In the genomic region with DNA sequence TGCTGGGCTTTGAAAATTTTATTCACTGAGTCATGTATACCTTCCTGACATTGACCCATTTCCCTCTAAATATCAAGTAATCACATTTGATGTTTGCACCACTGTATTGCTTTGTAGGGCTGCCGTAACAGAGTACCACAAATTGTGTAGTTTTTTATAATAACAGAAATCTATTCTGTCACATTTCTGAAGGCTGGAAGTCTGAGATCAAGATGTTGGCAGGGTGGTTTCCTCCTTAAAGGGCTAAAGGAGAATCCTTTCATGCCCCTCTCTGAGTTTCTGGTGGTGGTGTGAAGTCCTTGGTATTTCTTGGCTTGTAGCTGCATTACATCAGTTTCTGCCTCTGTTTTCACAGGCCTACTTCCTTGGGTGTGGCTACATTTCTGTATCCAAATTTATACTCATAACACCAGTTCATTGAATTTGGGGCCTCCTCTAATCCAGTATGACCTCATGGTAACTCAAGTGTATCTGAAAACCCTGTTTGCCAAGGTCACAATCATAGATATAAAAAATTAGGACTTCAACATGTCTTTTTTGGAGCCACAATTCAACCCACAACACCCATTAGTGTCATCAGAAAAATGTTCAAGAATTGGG, we compare ENCODE assay signal across 14 cellular contexts. TPM values are rescaled to one million over a fixed set of nuclear protein-coding genes. Genes with fewer than 3 reads are reported as not detected.
A peak's percentile ranks its signal among the peaks of the same experiment; 100 is the strongest.
DNase-seq lines count a peak whose midpoint lies in the region; ATAC-seq and TF ChIP-seq lines count a peak whose summit lies in the region.
"Had no signal": no experiment of that assay in that cellular context is flagged by ENCODE, and none has a peak within 500 bp of the region (broad histone marks: within the 10 kb centered on the region; RNA-seq: fewer than 3 reads in every experiment).

No MANE protein-coding gene starts in this region.

- intact Hi-C loops in CD4-positive, alpha-beta T cell (cut with DNase I, micrococcal nuclease) = no loop called here
- intact Hi-C loops in right cardiac atrium (cut with DNase I) = no loop called here

- H4K20me1 ChIP-seq in Loucy (ENCODE audit: insufficient read depth, low read length, poor library complexity, severe bottlenecking) = no peaks in the 10 kb centered on the region

- peak; percentile 71 for ATAC-seq in CD4-positive, alpha-beta T cell (ENCODE audit: poor library complexity)
- ATAC-seq in right cardiac atrium (peak; percentile 90 to 96), GM21737 (IDR thresholded peaks at IDR 0.05; ENCODE audit: unreplicated experiment) (no peak)
- ATAC-seq: gastroesophageal sphincter, lower lobe of right lung, pancreas, PC-3 had no signal

- H3K36me3 ChIP-seq in Loucy (ENCODE audit: insufficient read depth, low read length) (no peaks in the 10 kb centered on the region), brain microvascular endothelial cell (replicated peaks) (no peaks in the 10 kb centered on the region)
- H3K36me3 ChIP-seq: gastroesophageal sphincter, lower lobe of right lung, pancreas had no signal

- no peaks in the 10 kb centered on the region for H3K9me3 ChIP-seq in CD4-positive, alpha-beta T cell (ENCODE audit: control insufficient read depth, low read length)
- no peaks in the 10 kb centered on the region for H3K9me3 ChIP-seq in Loucy (ENCODE audit: insufficient read depth, low read depth, low read length)
- H3K9me3 ChIP-seq in right cardiac atrium (ENCODE audit: control insufficient read depth, low read length) = no peaks in the 10 kb centered on the region
- H3K9me3 ChIP-seq: gastroesophageal sphincter, lower lobe of right lung, pancreas had no signal

- no peaks in the 10 kb centered on the region for H3F3A ChIP-seq in Loucy (ENCODE audit: low read depth)

- H3K4me2 ChIP-seq in Loucy (ENCODE audit: low read depth, low read length, poor library complexity, severe bottlenecking) = no peak overlapping the region

- POLR2A ChIA-PET in CD4-positive, alpha-beta T cell (lab: Charles Lee) = interaction anchor here (0.7 to 1.9 kb wide), 4 partner anchors 8 to 52 kb away, joined by 3 to 9 read pairs (median 5); no protein-coding TSS in a partner anchor

- H3K4me1 Mint-ChIP-seq in CD4-positive, alpha-beta T cell (ENCODE audit: low read depth) = peaks cover 27% of the 10 kb centered on the region

- no peak overlapping the region for H3K9ac ChIP-seq in Loucy (ENCODE audit: low read depth, low read length, poor library complexity, severe bottlenecking)

- H3K4me1 ChIP-seq in Loucy (ENCODE audit: insufficient read depth, low read length, poor library complexity, severe bottlenecking) (peaks cover 6% of the 10 kb centered on the region), right cardiac atrium (ENCODE audit: control insufficient read depth, insufficient read depth, low read length) (no peaks in the 10 kb centered on the region)
- H3K4me1 ChIP-seq: gastroesophageal sphincter, pancreas had no signal

- H3K27ac ChIP-seq in CD4-positive, alpha-beta T cell (ENCODE audit: low read depth, low read length) = no peak overlapping the region
- H3K27ac ChIP-seq in brain microvascular endothelial cell = peak overlapping the region; percentile 16
- H3K27ac ChIP-seq in right cardiac atrium (ENCODE audit: low read length) = no peak overlapping the region
- H3K27ac ChIP-seq: gastroesophageal sphincter, lower lobe of right lung, pancreas had no signal

- TF ChIP-seq CTCF in CD4-positive, alpha-beta T cell (IDR thresholded peaks at IDR 0.05) = no peak
- TF ChIP-seq CTCF in Loucy (conservative IDR thresholded peaks at IDR 0.05; ENCODE audit: low read length) = no peak
- TF ChIP-seq CTCF in brain microvascular endothelial cell (IDR thresholded peaks at IDR 0.05; ENCODE audit: low read depth, low read length, missing control alignments) = no peak

- H3K79me2 ChIP-seq in Loucy (ENCODE audit: insufficient read depth, low read length) = no peaks in the 10 kb centered on the region

- H2AFZ ChIP-seq in Loucy (ENCODE audit: low read length) = peak overlapping the region; percentile 66; the same call in 1 of the 2 replicates

- no peaks in the 10 kb centered on the region for H3K27me3 ChIP-seq in CD4-positive, alpha-beta T cell (ENCODE audit: control insufficient read depth, insufficient read depth, low read length)
- no peaks in the 10 kb centered on the region for H3K27me3 ChIP-seq in Loucy (ENCODE audit: insufficient read depth, low read length, poor library complexity, severe bottlenecking)
- no peaks in the 10 kb centered on the region for H3K27me3 ChIP-seq in brain microvascular endothelial cell (replicated peaks)
- H3K27me3 ChIP-seq in right cardiac atrium (ENCODE audit: control insufficient read depth, insufficient read depth) = no peaks in the 10 kb centered on the region
- H3K27me3 ChIP-seq: gastroesophageal sphincter, pancreas had no signal

- peak overlapping the region; percentile 49 for H3K4me3 Mint-ChIP-seq in CD4-positive, alpha-beta T cell

- H3K4me3 ChIP-seq in Loucy (ENCODE audit: low read length, poor library complexity, severe bottlenecking) (no peak overlapping the region), brain microvascular endothelial cell (ENCODE audit: low read depth, low read length) (no peak overlapping the region), right cardiac atrium (ENCODE audit: low read length) (no peak overlapping the region)
- H3K4me3 ChIP-seq: gastroesophageal sphincter, lower lobe of right lung, pancreas had no signal

- no peak for DNase-seq in CD4-positive, alpha-beta T cell
- no peak for DNase-seq in brain microvascular endothelial cell
- DNase-seq in right cardiac atrium = no peak
- DNase-seq in HuH-7 (ENCODE audit: low spot score) = no peak
- no peak for DNase-seq in putamen (ENCODE audit: low spot score)
- no peak for DNase-seq in germinal center (ENCODE audit: low spot score)
- DNase-seq: lower lobe of right lung, pancreas, PC-3 had no signal

- CTCF ChIA-PET in CD4-positive, alpha-beta T cell (lab: Charles Lee) = interaction anchor here (1.0 kb wide), 1 partner anchor 23 kb away, joined by 3 read pairs; no protein-coding TSS in a partner anchor

- H3K9me3 Mint-ChIP-seq in CD4-positive, alpha-beta T cell = peaks cover 5% of the 10 kb centered on the region

- H3K36me3 Mint-ChIP-seq in CD4-positive, alpha-beta T cell (ENCODE audit: low read depth) = peaks cover 36% of the 10 kb centered on the region

- H3K9me2 ChIP-seq in Loucy (replicated peaks; ENCODE audit: low read depth, low read length) = no peaks in the 10 kb centered on the region

- 58% methylated on average over 1 of the region's 1 CpG for WGBS in right cardiac atrium

- H3K27ac Mint-ChIP-seq in CD4-positive, alpha-beta T cell = peak overlapping the region; percentile 84

- no peaks in the 10 kb centered on the region for H3K27me3 Mint-ChIP-seq in CD4-positive, alpha-beta T cell
- H3K27me3 Mint-ChIP-seq: IgD-negative memory B cell had no signal

- in situ Hi-C loops in brain microvascular endothelial cell (cut with HindIII; ENCODE audit: low pct_ligation_motif_present, low sequenced_read_pairs) = no loop called here

RNA-seq across cellular contexts. Expression of gene ST6GAL1, which starts 29.1 kb away (rescaled TPM):
- 10 to 100 TPM; 27.6 to 29.1 TPM for total RNA-seq in CD4-positive, alpha-beta T cell
- 10 to 100 TPM; 63.3 to 69.2 (median 65.7) TPM for total RNA-seq in right cardiac atrium
- polyA plus RNA-seq in right cardiac atrium = 25.2 TPM

RNA-seq across cellular contexts. Expression of gene ADIPOQ, which starts 58.7 kb away (rescaled TPM):
- total RNA-seq in CD4-positive, alpha-beta T cell = not detected
- total RNA-seq in right cardiac atrium = 10 to 100 TPM in 1 of 4 donors, 1 to 10 TPM in 1, under 1 TPM in 2; 0.28 to 24.2 (median 0.73) TPM
- 9.3 TPM for polyA plus RNA-seq in right cardiac atrium
- total RNA-seq: H1, lower lobe of right lung, PC-3 had no signal
- polyA plus RNA-seq: H1, IgD-negative memory B cell had no signal
